17 cellular contexts compared by ENCODE assay signal in genomic region chr3:168977696-168978374, GRCh38.
DNase-seq lines count a peak whose midpoint lies in the region; ATAC-seq and TF ChIP-seq lines count a peak whose summit lies in the region.
"Had no signal": no experiment of that assay in that cellular context is flagged by ENCODE, and none has a peak within 500 bp of the region (broad histone marks: within the 10 kb centered on the region; RNA-seq: fewer than 3 reads in every experiment).

No MANE protein-coding gene starts in this region.

- H3K9me3 ChIP-seq in sigmoid colon (no peaks in the 10 kb centered on the region), smooth muscle cell (replicated peaks; ENCODE audit: low read depth) (no peaks in the 10 kb centered on the region)
- H3K9me3 ChIP-seq: BLaER1 treated with 17β-estradiol and CSF1 and Interleukin-3, amounts not matched to agents 10 nM and 100 nM; prostate gland had no signal

- H3F3A ChIP-seq in smooth muscle cell (ENCODE audit: low read depth): no peaks in the 10 kb centered on the region

- H3K4me3 ChIP-seq in astrocyte of the cerebellum (ENCODE audit: low read depth, low read length): no peak overlapping the region
- H3K4me3 ChIP-seq in sigmoid colon: no peak overlapping the region
- no peak overlapping the region for H3K4me3 ChIP-seq in smooth muscle cell
- H3K4me3 ChIP-seq: BLaER1 treated with 17β-estradiol and CSF1 and Interleukin-3, amounts not matched to agents 10 nM and 100 nM; prostate gland had no signal

- DNase-seq in HT1080 (ENCODE audit: low read depth): peak; percentile 23
- peak; percentile 31 for DNase-seq in astrocyte of the cerebellum (ENCODE audit: low read depth)
- DNase-seq in left cardiac atrium: no peak
- DNase-seq in sigmoid colon: no peak
- no peak for DNase-seq in NCI-H526 (lab: John Stamatoyannopoulos, UW)
- no peak for DNase-seq in GF-D8 (lab: John Stamatoyannopoulos, UW)
- no peak for DNase-seq in smooth muscle cell (lab: John Stamatoyannopoulos, UW; ENCODE audit: unreplicated experiment)
- DNase-seq: activated naive CD4-positive, alpha-beta T cell treated with anti-CD3 and anti-CD28 coated beads, Interleukin-2, amount 50 U/mL, for 16 hours; NCI-H1105; NCI-H345; T-helper 1 cell had no signal

- H3K27ac ChIP-seq in sigmoid colon (peak overlapping the region; percentile 32 to 55 (median 44)), smooth muscle cell (ENCODE audit: low read depth) (no peak overlapping the region)
- H3K27ac ChIP-seq: BLaER1 treated with 17β-estradiol and CSF1 and Interleukin-3, amounts not matched to agents 10 nM and 100 nM; prostate gland had no signal

- intact Hi-C loops in left cardiac atrium (cut with DNase I) (no loop called here), sigmoid colon (cut with DNase I) (no loop called here)

- no peak for TF ChIP-seq EP300 in sigmoid colon (IDR thresholded peaks at IDR 0.05)

- in situ Hi-C loops in astrocyte of the cerebellum (cut with HindIII; ENCODE audit: low sequenced_read_pairs): no loop called here

- no peak overlapping the region for H3K4me2 ChIP-seq in smooth muscle cell
- H3K4me2 ChIP-seq: BLaER1 treated with 17β-estradiol and CSF1 and Interleukin-3, amounts not matched to agents 10 nM and 100 nM had no signal

- peak; percentile 73 to 90 for ATAC-seq in left cardiac atrium
- no peak for ATAC-seq in HG02970 (IDR thresholded peaks at IDR 0.05; ENCODE audit: low FRiP score, unreplicated experiment)
- ATAC-seq: esophagus mucosa; HepG2; stimulated activated effector memory CD8-positive, alpha-beta T cell treated with anti-CD3 and anti-CD28 coated beads, Interleukin-12 subunit alpha, Interleukin-12 subunit beta, amount 100 ng/mL, for 72 hours had no signal

- H3K79me2 ChIP-seq in smooth muscle cell (ENCODE audit: low read depth): no peaks in the 10 kb centered on the region

- H3K4me1 ChIP-seq in sigmoid colon (peaks cover 0 to 53% (median 21%) of the 10 kb centered on the region in 4 donors), smooth muscle cell (ENCODE audit: low read depth) (peaks cover 6% of the 10 kb centered on the region)
- H3K4me1 ChIP-seq: BLaER1 treated with 17β-estradiol and CSF1 and Interleukin-3, amounts not matched to agents 10 nM and 100 nM; prostate gland had no signal

- H3K36me3 ChIP-seq in sigmoid colon: no peaks in the 10 kb centered on the region
- no peaks in the 10 kb centered on the region for H3K36me3 ChIP-seq in smooth muscle cell (ENCODE audit: low read depth)
- H3K36me3 ChIP-seq: BLaER1 treated with 17β-estradiol and CSF1 and Interleukin-3, amounts not matched to agents 10 nM and 100 nM; prostate gland had no signal

- H2AFZ ChIP-seq in smooth muscle cell (ENCODE audit: low read depth): no peak overlapping the region

- H3K9ac ChIP-seq in smooth muscle cell (ENCODE audit: low read depth): no peak overlapping the region
- H3K9ac ChIP-seq: BLaER1 treated with 17β-estradiol and CSF1 and Interleukin-3, amounts not matched to agents 10 nM and 100 nM had no signal

- no peaks in the 10 kb centered on the region for H3K27me3 ChIP-seq in sigmoid colon
- no peaks in the 10 kb centered on the region for H3K27me3 ChIP-seq in smooth muscle cell (ENCODE audit: low read depth)
- H3K27me3 ChIP-seq: BLaER1 treated with 17β-estradiol and CSF1 and Interleukin-3, amounts not matched to agents 10 nM and 100 nM had no signal

- TF ChIP-seq CTCF in astrocyte of the cerebellum (IDR thresholded peaks at IDR 0.05; ENCODE audit: low read depth, low read length, missing control alignments): no peak
- TF ChIP-seq CTCF in sigmoid colon (IDR thresholded peaks at IDR 0.05): no peak
- no peak for TF ChIP-seq CTCF in smooth muscle cell (IDR thresholded peaks at IDR 0.05; ENCODE audit: borderline replicate concordance, insufficient read depth, poor library complexity, severe bottlenecking)

- no peak for TF ChIP-seq POLR2A in sigmoid colon (IDR thresholded peaks at IDR 0.05)

- H4K20me1 ChIP-seq in smooth muscle cell (ENCODE audit: low read depth): no peaks in the 10 kb centered on the region
- H4K20me1 ChIP-seq: BLaER1 treated with 17β-estradiol and CSF1 and Interleukin-3, amounts not matched to agents 10 nM and 100 nM had no signal

- 81 to 83% methylated on average over 5 of the region's 5 CpGs for WGBS in sigmoid colon, 2 donors
- WGBS in smooth muscle cell (ENCODE audit: low lambda C conversion rate): 58% methylated on average over 5 of the region's 5 CpGs

Comparison
In these comparisons a context has a peak if more than half of its experiments do, and no peak if none do; other contexts are left out.
1. DNase-seq: peak in HT1080 (single experiment) and astrocyte of the cerebellum (single experiment); none in left cardiac atrium (single experiment), sigmoid colon (single experiment), NCI-H526 (0 of 2), GF-D8 (single experiment) and smooth muscle cell (single experiment).